ENCODE assay signal across 1 cellular context in the genomic region with DNA sequence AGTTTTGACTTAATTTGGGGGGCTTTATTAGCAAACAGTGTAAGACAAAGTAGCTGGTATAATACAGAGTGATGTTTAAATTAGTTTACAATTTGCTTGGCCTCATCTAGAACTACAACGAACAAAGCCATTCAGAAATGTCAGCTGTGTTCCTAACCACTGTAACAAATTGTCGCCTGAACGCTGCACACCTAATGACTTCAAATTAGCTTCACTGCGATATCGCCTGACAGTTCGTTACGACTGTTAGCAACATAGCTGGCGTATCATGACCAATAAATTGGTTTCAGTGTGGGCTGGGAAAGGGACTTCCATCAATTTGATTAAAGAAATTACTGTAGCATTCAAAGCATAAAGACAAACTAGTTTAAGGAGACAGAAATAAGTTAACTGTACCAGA.
TF ChIP-seq lines count a peak whose summit lies in the region.

No MANE protein-coding gene starts in this region.

TF ChIP-seq in GM23338, 12 proteins besides CTCF, POLR2A, EP300 and RAD21 (continued from another document):
- TF ChIP-seq, protein P1, sequence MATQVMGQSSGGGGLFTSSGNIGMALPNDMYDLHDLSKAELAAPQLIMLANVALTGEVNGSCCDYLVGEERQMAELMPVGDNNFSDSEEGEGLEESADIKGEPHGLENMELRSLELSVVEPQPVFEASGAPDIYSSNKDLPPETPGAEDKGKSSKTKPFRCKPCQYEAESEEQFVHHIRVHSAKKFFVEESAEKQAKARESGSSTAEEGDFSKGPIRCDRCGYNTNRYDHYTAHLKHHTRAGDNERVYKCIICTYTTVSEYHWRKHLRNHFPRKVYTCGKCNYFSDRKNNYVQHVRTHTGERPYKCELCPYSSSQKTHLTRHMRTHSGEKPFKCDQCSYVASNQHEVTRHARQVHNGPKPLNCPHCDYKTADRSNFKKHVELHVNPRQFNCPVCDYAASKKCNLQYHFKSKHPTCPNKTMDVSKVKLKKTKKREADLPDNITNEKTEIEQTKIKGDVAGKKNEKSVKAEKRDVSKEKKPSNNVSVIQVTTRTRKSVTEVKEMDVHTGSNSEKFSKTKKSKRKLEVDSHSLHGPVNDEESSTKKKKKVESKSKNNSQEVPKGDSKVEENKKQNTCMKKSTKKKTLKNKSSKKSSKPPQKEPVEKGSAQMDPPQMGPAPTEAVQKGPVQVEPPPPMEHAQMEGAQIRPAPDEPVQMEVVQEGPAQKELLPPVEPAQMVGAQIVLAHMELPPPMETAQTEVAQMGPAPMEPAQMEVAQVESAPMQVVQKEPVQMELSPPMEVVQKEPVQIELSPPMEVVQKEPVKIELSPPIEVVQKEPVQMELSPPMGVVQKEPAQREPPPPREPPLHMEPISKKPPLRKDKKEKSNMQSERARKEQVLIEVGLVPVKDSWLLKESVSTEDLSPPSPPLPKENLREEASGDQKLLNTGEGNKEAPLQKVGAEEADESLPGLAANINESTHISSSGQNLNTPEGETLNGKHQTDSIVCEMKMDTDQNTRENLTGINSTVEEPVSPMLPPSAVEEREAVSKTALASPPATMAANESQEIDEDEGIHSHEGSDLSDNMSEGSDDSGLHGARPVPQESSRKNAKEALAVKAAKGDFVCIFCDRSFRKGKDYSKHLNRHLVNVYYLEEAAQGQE (IDR thresholded peaks at IDR 0.05; ENCODE audit: unreplicated experiment): no peak
- TF ChIP-seq CREB1 (CRISPR knock-in tag; IDR thresholded peaks at IDR 0.05; ENCODE audit: low read depth) (no peak), EZH2phosphoT487 (IDR thresholded peaks at IDR 0.05; ENCODE audit: unreplicated experiment) (no peak), POLR2AphosphoS5 (IDR thresholded peaks at IDR 0.05; ENCODE audit: low read depth) (no peak), NANOG (IDR thresholded peaks at IDR 0.05; ENCODE audit: borderline replicate concordance) (no peak)
- TF ChIP-seq, protein P2, sequence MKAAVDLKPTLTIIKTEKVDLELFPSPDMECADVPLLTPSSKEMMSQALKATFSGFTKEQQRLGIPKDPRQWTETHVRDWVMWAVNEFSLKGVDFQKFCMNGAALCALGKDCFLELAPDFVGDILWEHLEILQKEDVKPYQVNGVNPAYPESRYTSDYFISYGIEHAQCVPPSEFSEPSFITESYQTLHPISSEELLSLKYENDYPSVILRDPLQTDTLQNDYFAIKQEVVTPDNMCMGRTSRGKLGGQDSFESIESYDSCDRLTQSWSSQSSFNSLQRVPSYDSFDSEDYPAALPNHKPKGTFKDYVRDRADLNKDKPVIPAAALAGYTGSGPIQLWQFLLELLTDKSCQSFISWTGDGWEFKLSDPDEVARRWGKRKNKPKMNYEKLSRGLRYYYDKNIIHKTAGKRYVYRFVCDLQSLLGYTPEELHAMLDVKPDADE (IDR thresholded peaks at IDR 0.05): no peak
